ENCODE assay signal across 13 cellular contexts in genomic region chr3:88105325-88105724, GRCh38.
"Had no signal": no experiment of that assay in that cellular context is flagged by ENCODE, and none has a peak within 500 bp of the region (broad histone marks: within the 10 kb centered on the region; RNA-seq: fewer than 3 reads in every experiment).

No MANE protein-coding gene starts in this region.

- ATAC-seq: mucosa of descending colon; natural killer cell treated with Interleukin-12 subunit alpha and Interleukin-12 subunit beta and Interleukin-15 and Interleukin-18, amount 100 ng/mL, for 72 hours; stimulated activated naive CD8-positive, alpha-beta T cell treated with anti-CD3 and anti-CD28 coated beads, Interleukin-15, amount 100 ng/mL, for 72 hours had no signal

- H3K36me3 ChIP-seq: cardiac muscle cell, colonic mucosa had no signal

- H3K4me1 ChIP-seq: colonic mucosa, testis had no signal

- H3K9me3 ChIP-seq: colonic mucosa, mucosa of descending colon, testis had no signal

- H3K27ac ChIP-seq: cardiac muscle cell, colonic mucosa, testis had no signal

- H3K27me3 ChIP-seq: cardiac muscle cell, colonic mucosa, testis had no signal

- DNase-seq: activated T-cell treated with anti-CD3 and anti-CD28 coated beads, Interleukin-2, amount 50 U/mL, for 1 hour; aorta; colonic mucosa; effector CD8-positive, alpha-beta T cell; left cardiac atrium; mammary epithelial cell; mucosa of descending colon; stimulated activated CD4-positive, alpha-beta T cell treated with anti-CD3 and anti-CD28 coated beads, Interleukin-4, amount 100 ng/mL, for 1 hour; stimulated activated CD8-positive, alpha-beta memory T cell treated with anti-CD3 and anti-CD28 coated beads, Interleukin-4, amount 100 ng/mL, for 48 hours; stimulated activated naive CD8-positive, alpha-beta T cell treated with anti-CD3 and anti-CD28 coated beads, Interleukin-15, amount 100 ng/mL, for 72 hours; testis had no signal

- H3K4me3 ChIP-seq: cardiac muscle cell, colonic mucosa, mucosa of descending colon, testis had no signal
